Comparison of ENCODE assay signal across 8 cellular contexts in the genomic region with DNA sequence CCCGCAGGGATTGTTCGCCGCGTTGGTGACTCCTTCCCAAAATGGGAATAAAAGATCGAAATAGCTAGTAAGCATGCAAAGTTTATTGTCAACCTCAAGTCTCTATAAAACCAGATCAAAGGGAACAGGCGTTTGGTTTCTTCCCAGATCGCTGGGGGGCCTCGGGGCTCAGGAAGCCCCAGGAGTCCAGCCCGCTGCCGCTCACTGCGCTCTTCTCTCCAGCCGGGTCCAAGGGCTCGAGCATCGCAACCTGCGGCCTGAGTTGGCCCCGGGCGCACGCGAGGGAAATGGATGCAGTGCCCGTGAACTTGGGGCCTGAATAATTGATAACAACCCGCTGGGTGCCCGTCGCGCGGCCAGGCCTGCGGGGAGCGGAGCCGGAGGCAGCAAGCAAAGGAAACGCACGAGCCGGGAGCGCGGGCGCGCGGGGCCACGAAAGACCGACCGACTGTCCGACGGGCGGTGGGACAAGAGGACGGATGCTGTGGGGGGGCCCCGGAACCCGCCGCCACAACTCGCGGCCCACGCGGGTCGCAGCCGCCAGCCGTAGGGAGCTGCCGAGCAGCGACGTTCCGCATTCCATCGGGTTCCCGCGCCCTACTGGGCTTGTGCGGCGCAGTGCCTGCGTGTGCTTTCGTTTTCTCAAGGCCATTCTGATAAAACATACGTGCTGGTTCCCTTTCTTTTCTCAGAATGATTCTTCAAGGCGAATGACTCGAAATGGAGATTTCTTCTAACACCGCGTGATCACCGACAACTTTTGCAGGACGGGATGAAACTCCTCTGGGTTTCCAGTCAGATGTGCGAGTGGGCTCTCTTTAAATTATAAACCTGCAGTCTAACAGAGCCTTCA. TPM values are rescaled to one million over a fixed set of nuclear protein-coding genes. Genes with fewer than 3 reads are reported as not detected.
DNase-seq lines count a peak whose midpoint lies in the region; ATAC-seq, FAIRE-seq and TF ChIP-seq lines count a peak whose summit lies in the region.

No MANE protein-coding gene starts in this region.

- no peaks in the 10 kb centered on the region for H3K9me3 Mint-ChIP-seq in activated CD4-positive, alpha-beta memory T cell treated with anti-CD3 and anti-CD28 coated beads for 36 hours
- no peaks in the 10 kb centered on the region for H3K9me3 Mint-ChIP-seq in nephron

- TF ChIP-seq CTCF in fibroblast of villous mesenchyme (IDR thresholded peaks at IDR 0.05; ENCODE audit: insufficient read depth, low read depth, low read length), result no peak
- no peak for TF ChIP-seq CTCF in nephron (IDR thresholded peaks at IDR 0.05; ENCODE audit: unreplicated experiment in 3 of 3)

- CTCF ChIA-PET in activated CD4-positive, alpha-beta memory T cell treated with anti-CD3 and anti-CD28 coated beads for 36 hours (lab: Charles Lee), result no interaction called here

- DNase-seq in activated T-cell treated with anti-CD3 and anti-CD28 coated beads, Interleukin-2, amount 50 U/mL, for 1 hour, result peak; percentile 44
- DNase-seq in activated T-cell treated with anti-CD3 and anti-CD28 coated beads for 4 hours, result no peak
- peak; percentile 62 for DNase-seq in activated CD4-positive, alpha-beta memory T cell treated with anti-CD3 and anti-CD28 coated beads for 36 hours
- peak; percentile 57 for DNase-seq in fibroblast of villous mesenchyme (ENCODE audit: low read depth)
- DNase-seq in A172 (ENCODE audit: low spot score), result no peak
- DNase-seq in GM19239 (ENCODE audit: insufficient read length, low spot score), result no peak

- H3K4me3 ChIP-seq in fibroblast of villous mesenchyme (ENCODE audit: low read depth, low read length), result peak overlapping the region; percentile 57

- peaks cover 12% of the 10 kb centered on the region for H3K4me1 Mint-ChIP-seq in activated CD4-positive, alpha-beta memory T cell treated with anti-CD3 and anti-CD28 coated beads for 36 hours (ENCODE audit: low read depth)
- H3K4me1 Mint-ChIP-seq in nephron, result peaks cover 22% of the 10 kb centered on the region

- POLR2A ChIA-PET in activated CD4-positive, alpha-beta memory T cell treated with anti-CD3 and anti-CD28 coated beads for 36 hours (lab: Charles Lee), result no interaction called here

- intact Hi-C loops in activated CD4-positive, alpha-beta memory T cell treated with anti-CD3 and anti-CD28 coated beads for 36 hours (cut with micrococcal nuclease), result loop anchor here (2.0 kb wide), 1 partner anchor 50 kb away; a partner anchor contains a TSS

- H3K4me3 Mint-ChIP-seq in activated CD4-positive, alpha-beta memory T cell treated with anti-CD3 and anti-CD28 coated beads for 36 hours, result peak overlapping the region; percentile 72
- peak overlapping the region; percentile 71 to 82 (median 72) for H3K4me3 Mint-ChIP-seq in nephron

- no peak for ATAC-seq in HG03442 (IDR thresholded peaks at IDR 0.05; ENCODE audit: unreplicated experiment)

- H3K36me3 Mint-ChIP-seq in activated CD4-positive, alpha-beta memory T cell treated with anti-CD3 and anti-CD28 coated beads for 36 hours, result no peaks in the 10 kb centered on the region
- no peaks in the 10 kb centered on the region for H3K36me3 Mint-ChIP-seq in nephron (ENCODE audit: low read depth)

- H3K27me3 Mint-ChIP-seq in activated CD4-positive, alpha-beta memory T cell treated with anti-CD3 and anti-CD28 coated beads for 36 hours, result peaks cover 53% of the 10 kb centered on the region
- peaks cover 86% of the 10 kb centered on the region for H3K27me3 Mint-ChIP-seq in nephron (ENCODE audit: low read depth)

- no peak for FAIRE-seq in GM19239 (lab: Jason Lieb, UNC)

- no peak overlapping the region for H3K27ac Mint-ChIP-seq in activated CD4-positive, alpha-beta memory T cell treated with anti-CD3 and anti-CD28 coated beads for 36 hours
- H3K27ac Mint-ChIP-seq in nephron, result no peak overlapping the region

RNA-seq across cellular contexts. Expression of a gene that starts 14.0 kb away (rescaled TPM):
- not detected for total RNA-seq in activated CD4-positive, alpha-beta memory T cell treated with anti-CD3 and anti-CD28 coated beads for 36 hours
- total RNA-seq in fibroblast of villous mesenchyme, result not detected in 2 replicates
- total RNA-seq in A172 (2014; rRNA removed; shearing (Covaris generic)), result not detected in 2 replicates

RNA-seq across cellular contexts. Expression of a gene that starts 27.8 kb away (rescaled TPM):
- total RNA-seq in activated CD4-positive, alpha-beta memory T cell treated with anti-CD3 and anti-CD28 coated beads for 36 hours, result not detected
- under 0.01 TPM in 1 of 2 replicates, not detected in the other for total RNA-seq in fibroblast of villous mesenchyme
- total RNA-seq in A172 (2014; rRNA removed; shearing (Covaris generic)), result 0.83 TPM in 1 of 2 replicates, not detected in the other

RNA-seq across cellular contexts. Expression of a gene that starts 50.0 kb away (rescaled TPM):
- 10 to 100 TPM; 22.7 to 25.7 TPM for total RNA-seq in activated CD4-positive, alpha-beta memory T cell treated with anti-CD3 and anti-CD28 coated beads for 36 hours
- total RNA-seq in fibroblast of villous mesenchyme, result 48.3 and 52.2 TPM in 2 replicates
- total RNA-seq in A172 (2014; rRNA removed; shearing (Covaris generic)), result 24.4 and 25.7 TPM in 2 replicates

Comparison
In these comparisons a context has a peak if more than half of its experiments do, and no peak if none do; other contexts are left out.
1. DNase-seq: peak in activated T-cell treated with anti-CD3 and anti-CD28 coated beads, Interleukin-2, amount 50 U/mL, for 1 hour (single experiment), activated CD4-positive, alpha-beta memory T cell treated with anti-CD3 and anti-CD28 coated beads for 36 hours (single experiment) and fibroblast of villous mesenchyme (single experiment); none in activated T-cell treated with anti-CD3 and anti-CD28 coated beads for 4 hours (single experiment), A172 (single experiment) and GM19239 (single experiment).